19 cellular contexts compared by ENCODE assay signal in genomic region chr2:915979-916378, GRCh38. TPM values are rescaled to one million over a fixed set of nuclear protein-coding genes. Genes with fewer than 3 reads are reported as not detected.
DNase-seq lines count a peak whose midpoint lies in the region; ATAC-seq and TF ChIP-seq lines count a peak whose summit lies in the region.
"Had no signal": no experiment of that assay in that cellular context is flagged by ENCODE, and none has a peak within 500 bp of the region (broad histone marks: within the 10 kb centered on the region; RNA-seq: fewer than 3 reads in every experiment).

No MANE protein-coding gene starts in this region.

- H4K8ac ChIP-seq in neuronal stem cell (ENCODE audit: low read depth, low read length): no peak overlapping the region

- no peaks in the 10 kb centered on the region for H3K4me1 Mint-ChIP-seq in endodermal cell
- H3K4me1 Mint-ChIP-seq: CD14-positive monocyte; CD4-positive, alpha-beta memory T cell; CD4-positive, CD25-positive, alpha-beta regulatory T cell; CD8-positive, alpha-beta memory T cell had no signal

- no peak overlapping the region for H2AFZ ChIP-seq in neuronal stem cell (ENCODE audit: low read length)

- no peaks in the 10 kb centered on the region for H3K36me3 Mint-ChIP-seq in endodermal cell (ENCODE audit: low read depth)
- H3K36me3 Mint-ChIP-seq: CD14-positive monocyte; CD4-positive, alpha-beta memory T cell; CD4-positive, CD25-positive, alpha-beta regulatory T cell; CD8-positive, alpha-beta memory T cell had no signal

- H3K23ac ChIP-seq in neuronal stem cell (ENCODE audit: low read depth, low read length, poor library complexity): no peak overlapping the region

- H3K4me3 ChIP-seq in endodermal cell (ENCODE audit: low read length) (no peak overlapping the region), neuronal stem cell (ENCODE audit: low read length in 2 of 2) (no peak overlapping the region), lower lobe of right lung (no peak overlapping the region)
- H3K4me3 ChIP-seq: BLaER1 had no signal

- no peak overlapping the region for H3K27ac Mint-ChIP-seq in endodermal cell
- H3K27ac Mint-ChIP-seq: CD14-positive monocyte; CD4-positive, alpha-beta memory T cell; CD4-positive, CD25-positive, alpha-beta regulatory T cell; CD8-positive, alpha-beta memory T cell had no signal

- no peaks in the 10 kb centered on the region for H3K9me3 ChIP-seq in endodermal cell (ENCODE audit: control insufficient read depth, low read length)
- no peaks in the 10 kb centered on the region for H3K9me3 ChIP-seq in neuronal stem cell (replicated peaks in 1 of 2; ENCODE audit: control insufficient read depth in 2 of 2, insufficient read depth in 1 of 2, low read depth in 1 of 2, low read length in 2 of 2)
- H3K9me3 ChIP-seq in lower lobe of right lung: no peaks in the 10 kb centered on the region
- H3K9me3 ChIP-seq: BE2C had no signal

- WGBS in endodermal cell (ENCODE audit: insufficient coverage in 1 of 2, insufficient read length in 1 of 2), 2 experiments: 90 to 94% methylated on average over 13 to 14 of the region's 14 CpGs
- no CpG with 5 or more reads among the region's 14 CpGs for WGBS in neuronal stem cell (ENCODE audit: extremely low coverage in 2 of 2, insufficient read length in 2 of 2, insufficient replicate concordance in 1 of 2), 2 donors

- no peak overlapping the region for H2BK5ac ChIP-seq in neuronal stem cell (ENCODE audit: low read length)

- intact Hi-C loops in lower lobe of right lung (cut with DNase I): no loop called here

- no peak overlapping the region for H2BK12ac ChIP-seq in neuronal stem cell (ENCODE audit: low read length)

- TF ChIP-seq POLR2A in GM18505 (IDR thresholded peaks at IDR 0.05; ENCODE audit: borderline replicate concordance, extremely low read depth, insufficient read depth, insufficient read length): no peak

- H3K9me3 Mint-ChIP-seq in endodermal cell: no peaks in the 10 kb centered on the region

- H3K4me1 ChIP-seq in endodermal cell (ENCODE audit: control insufficient read depth, insufficient read depth, low read length): no peaks in the 10 kb centered on the region
- no peaks in the 10 kb centered on the region for H3K4me1 ChIP-seq in neuronal stem cell (ENCODE audit: control insufficient read depth in 2 of 2, insufficient read depth in 1 of 2, low read depth in 1 of 2, low read length in 2 of 2)
- no peaks in the 10 kb centered on the region for H3K4me1 ChIP-seq in lower lobe of right lung
- H3K4me1 ChIP-seq: BE2C, BLaER1 had no signal

- DNase-seq in endodermal cell (peak; percentile 24), mesenteric fat pad (ENCODE audit: low spot score) (peak; percentile 59), neuronal stem cell (ENCODE audit: low spot score) (no peak), lower lobe of right lung (no peak)
- DNase-seq: 8988T; ACHN; BE2C; C1 segment of cervical spinal cord; CD4-positive, alpha-beta memory T cell; CD4-positive, CD25-positive, alpha-beta regulatory T cell; CD8-positive, alpha-beta memory T cell; COR-L47; DMS79 treated with DMSO at 0.1 percent for 48 hours; GF-D8 had no signal

- no peak overlapping the region for H3K4ac ChIP-seq in neuronal stem cell (ENCODE audit: low read length)

- no peak overlapping the region for H3K4me3 Mint-ChIP-seq in endodermal cell
- H3K4me3 Mint-ChIP-seq: CD14-positive monocyte; CD4-positive, alpha-beta memory T cell; CD4-positive, CD25-positive, alpha-beta regulatory T cell; CD8-positive, alpha-beta memory T cell had no signal

- no peak overlapping the region for H2AK5ac ChIP-seq in neuronal stem cell (ENCODE audit: low read depth, low read length)

- no peak overlapping the region for H4K91ac ChIP-seq in neuronal stem cell (ENCODE audit: low read depth, low read length, poor library complexity)

- H3K27me3 ChIP-seq in endodermal cell (ENCODE audit: control insufficient read depth, insufficient read depth, low read length, poor library complexity, severe bottlenecking) (no peaks in the 10 kb centered on the region), neuronal stem cell (ENCODE audit: control insufficient read depth in 3 of 3, insufficient read depth in 3 of 3, low read depth in 1 of 3, low read length in 3 of 3) (peaks cover 0 to 4% (median 0%) of the 10 kb centered on the region in 3 experiments), lower lobe of right lung (ENCODE audit: low read depth) (no peaks in the 10 kb centered on the region)
- H3K27me3 ChIP-seq: BE2C, BLaER1 had no signal

- no peaks in the 10 kb centered on the region for H3K79me1 ChIP-seq in neuronal stem cell (ENCODE audit: low read depth, low read length)

- H3K4me2 ChIP-seq in neuronal stem cell (ENCODE audit: insufficient read depth, low read length, poor library complexity, severe bottlenecking): no peak overlapping the region
- H3K4me2 ChIP-seq: BLaER1 had no signal

- no peak overlapping the region for H3K9ac ChIP-seq in endodermal cell (ENCODE audit: extremely low read depth, low read length, poor library complexity, severe bottlenecking)
- no peak overlapping the region for H3K9ac ChIP-seq in neuronal stem cell (ENCODE audit: low read depth, low read length, poor library complexity)
- H3K9ac ChIP-seq: BLaER1 had no signal

- H3K27me3 Mint-ChIP-seq in endodermal cell (ENCODE audit: insufficient read depth): peaks cover 2% of the 10 kb centered on the region
- H3K27me3 Mint-ChIP-seq: CD4-positive, CD25-positive, alpha-beta regulatory T cell had no signal

- H3K36me3 ChIP-seq in endodermal cell (ENCODE audit: control insufficient read depth, insufficient read depth, low read length): no peaks in the 10 kb centered on the region
- no peaks in the 10 kb centered on the region for H3K36me3 ChIP-seq in neuronal stem cell (replicated peaks in 1 of 2; ENCODE audit: control insufficient read depth in 2 of 2, insufficient read depth in 2 of 2, low read length in 2 of 2)
- H3K36me3 ChIP-seq in lower lobe of right lung: no peaks in the 10 kb centered on the region
- H3K36me3 ChIP-seq: BE2C, BLaER1 had no signal

- ATAC-seq in GM19467 (IDR thresholded peaks at IDR 0.05; ENCODE audit: unreplicated experiment) (no peak), GM18505 (IDR thresholded peaks at IDR 0.05; ENCODE audit: unreplicated experiment) (no peak), GM18873 (IDR thresholded peaks at IDR 0.05; ENCODE audit: low FRiP score, unreplicated experiment) (no peak), lower lobe of right lung (no peak)

- H2BK15ac ChIP-seq in neuronal stem cell (ENCODE audit: low read length): no peak overlapping the region

- H3K14ac ChIP-seq in neuronal stem cell (ENCODE audit: low read length): no peak overlapping the region

- H3K18ac ChIP-seq in neuronal stem cell (ENCODE audit: low read length): peak overlapping the region; percentile 21

- TF ChIP-seq CTCF in endodermal cell (conservative IDR thresholded peaks at IDR 0.05) (no peak), lower lobe of right lung (IDR thresholded peaks at IDR 0.05) (no peak)

- no peak overlapping the region for H3K27ac ChIP-seq in endodermal cell (ENCODE audit: low read depth, low read length)
- no peak overlapping the region for H3K27ac ChIP-seq in neuronal stem cell (replicated peaks; ENCODE audit: low read length)
- no peak overlapping the region for H3K27ac ChIP-seq in lower lobe of right lung
- H3K27ac ChIP-seq: BLaER1 had no signal

- H2BK120ac ChIP-seq in neuronal stem cell (ENCODE audit: low read depth, low read length): no peak overlapping the region

RNA-seq across cellular contexts. Expression of gene SNTG2, which starts 34.7 kb away (rescaled TPM):
- total RNA-seq in endodermal cell (10 to 100 TPM in 1 of 2 donors, 1 to 10 TPM in 1; 4.1 to 11.9 TPM), mesenteric fat pad (5.6 TPM), lower lobe of right lung (1.4 TPM)
- 1.9 TPM for polyA plus RNA-seq in endodermal cell (2013, experiment 1 of 2)
- polyA plus RNA-seq in endodermal cell (2013, experiment 2 of 2): 1.2 TPM
- polyA plus RNA-seq in neuronal stem cell (2013, experiment 1 of 2): 2.0 TPM
- 1.6 TPM for polyA plus RNA-seq in neuronal stem cell (2013, experiment 2 of 2)
- polyA plus RNA-seq: CD14-positive monocyte; CD4-positive, CD25-positive, alpha-beta regulatory T cell had no signal

Comparison
In these comparisons a context has a peak if more than half of its experiments do, and no peak if none do; other contexts are left out.
1. DNase-seq: peak in endodermal cell (single experiment) and mesenteric fat pad (single experiment); none in neuronal stem cell (single experiment) and lower lobe of right lung (single experiment).